In the genomic region with DNA sequence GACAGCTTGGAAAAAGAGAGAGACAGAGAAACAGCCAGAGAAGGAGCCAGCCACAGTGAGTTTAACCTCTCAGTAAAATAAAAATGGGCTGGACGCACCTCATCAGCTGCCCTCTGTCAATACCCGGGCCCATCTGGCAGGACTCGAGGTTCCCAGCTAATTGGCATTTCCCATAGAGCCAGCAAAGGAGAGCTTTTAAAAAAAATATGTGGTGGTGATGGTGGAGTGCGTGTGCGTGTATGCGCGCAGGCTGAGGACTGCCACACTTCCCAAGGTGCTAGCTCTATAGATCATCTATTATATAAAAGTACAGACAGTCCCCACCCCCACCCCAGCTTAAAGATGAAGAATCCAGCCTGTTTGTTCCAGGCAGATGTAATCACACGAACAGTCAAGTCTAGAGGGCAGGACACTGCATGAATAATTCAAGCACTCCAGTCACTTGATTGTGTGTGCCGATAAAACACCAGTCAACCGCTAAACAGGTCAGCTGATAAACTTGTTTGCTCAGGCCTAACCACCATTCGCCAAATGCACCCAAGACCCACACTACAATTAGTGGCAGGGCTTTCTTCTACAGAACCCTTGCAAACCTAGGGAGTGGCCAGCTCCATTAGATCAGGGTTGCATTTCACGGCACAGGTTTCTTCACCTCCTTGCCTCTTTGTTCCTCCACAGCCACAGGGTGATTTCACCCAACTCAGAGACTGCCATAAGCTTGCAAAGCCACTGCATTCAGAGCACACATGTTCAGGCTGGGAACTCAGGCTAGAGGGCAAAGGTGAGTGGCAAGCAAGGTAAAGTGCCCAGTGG, we compare ENCODE assay signal across 7 cellular contexts. TPM values are rescaled to one million over a fixed set of nuclear protein-coding genes. Genes with fewer than 3 reads are reported as not detected.
DNase-seq lines count a peak whose midpoint lies in the region; ATAC-seq and TF ChIP-seq lines count a peak whose summit lies in the region.

No MANE protein-coding gene starts in this region.

- peaks cover 51% of the 10 kb centered on the region for H3K36me3 ChIP-seq in PC-3 (ENCODE audit: low read depth, low read length)

- peaks cover 92% of the 10 kb centered on the region for H3K79me2 ChIP-seq in PC-3 (ENCODE audit: low read length)

- H3K4me3 ChIP-seq in PC-3 (ENCODE audit: low read length) = peak overlapping the region; percentile 98
- H3K4me3 ChIP-seq in epithelial cell of proximal tubule (ENCODE audit: low read depth, low read length) = peak overlapping the region; percentile 3
- peak overlapping the region in 2 of 7 experiments; percentile 6 to 12 for H3K4me3 ChIP-seq in skin epidermis

- POLR2A ChIA-PET in PC-3 (lab: Charles Lee; ENCODE audit: unreplicated experiment) = no interaction called here

- no peak overlapping the region for H2AFZ ChIP-seq in PC-3 (ENCODE audit: low read length)

- no peaks in the 10 kb centered on the region for H3K9me2 ChIP-seq in PC-3 (replicated peaks; ENCODE audit: low read length)

- in situ Hi-C loops in GM13977 (cut with MboI; ENCODE audit: low pct_unique_long_range_greater_than_20kb, low sequenced_read_pairs, unreplicated experiment) = loop anchor here (25.0 kb wide), 1 partner anchor 355 kb away; no protein-coding TSS in a partner anchor

- DNase-seq in LoVo (ENCODE audit: low spot score) = peak; percentile 42
- peak; percentile 70 for DNase-seq in PC-3
- no peak for DNase-seq in epithelial cell of proximal tubule (ENCODE audit: low read depth)
- DNase-seq in GM13977 (ENCODE audit: low spot score) = no peak

- H3K9ac ChIP-seq in PC-3 (ENCODE audit: low read length) = no peak overlapping the region

- CTCF ChIA-PET in PC-3 (lab: Charles Lee) = no interaction called here

- H3K27ac ChIP-seq in PC-3 (ENCODE audit: low read length) (peak overlapping the region; percentile 86), skin epidermis (peak overlapping the region in 15 of 21 experiments; percentile 3 to 70 (median 47))

- H4K20me1 ChIP-seq in PC-3 (ENCODE audit: low read length) = peaks cover 84% of the 10 kb centered on the region

- H3K4me1 ChIP-seq in PC-3 (ENCODE audit: insufficient read depth, low read length) = peaks cover 44% of the 10 kb centered on the region

- no TSS peak for BruUV-seq in PC-3 (replicated peaks; lab: Mats Ljungman, UMichigan)

- H3K4me2 ChIP-seq in PC-3 (ENCODE audit: low read length) = peak overlapping the region; percentile 98

- no peaks in the 10 kb centered on the region for H3F3A ChIP-seq in PC-3 (ENCODE audit: low read length, unreplicated experiment)

- intact Hi-C loops in PC-3 (cut with micrococcal nuclease) = loop anchor here (2.0 kb wide), 1 partner anchor 541 kb away; no protein-coding TSS in a partner anchor

- H3K27me3 ChIP-seq in PC-3 (ENCODE audit: low read length) = no peaks in the 10 kb centered on the region

- TF ChIP-seq CTCF in PC-3 (conservative IDR thresholded peaks at IDR 0.05; ENCODE audit: low read depth, low read length) (no peak), epithelial cell of proximal tubule (conservative IDR thresholded peaks at IDR 0.05; ENCODE audit: low read depth, low read length) (no peak), GM13977 (IDR thresholded peaks at IDR 0.05; ENCODE audit: extremely low read depth, insufficient read depth, missing control alignments) (no peak)

- no peaks in the 10 kb centered on the region for H3K9me3 ChIP-seq in PC-3 (ENCODE audit: low read length)

- ATAC-seq in PC-3 (peak; percentile 25), HG03354 (IDR thresholded peaks at IDR 0.05; ENCODE audit: poor library complexity, severe bottlenecking, unreplicated experiment) (no peak), HG03095 (IDR thresholded peaks at IDR 0.05; ENCODE audit: unreplicated experiment) (no peak)

RNA-seq across cellular contexts. Expression of gene TLE3, which starts 5.9 kb away (rescaled TPM):
- 72.5 and 109 TPM in 2 replicates for total RNA-seq in PC-3 (2014; rRNA removed)
- total RNA-seq in epithelial cell of proximal tubule = 20.5 and 34.8 TPM in 2 replicates

Comparison
In these comparisons a context has a peak if more than half of its experiments do, and no peak if none do; other contexts are left out.
1. DNase-seq: peak in LoVo (single experiment) and PC-3 (single experiment); none in epithelial cell of proximal tubule (single experiment) and GM13977 (single experiment).